ENCODE assay signal across 8 cellular contexts in the genomic region with DNA sequence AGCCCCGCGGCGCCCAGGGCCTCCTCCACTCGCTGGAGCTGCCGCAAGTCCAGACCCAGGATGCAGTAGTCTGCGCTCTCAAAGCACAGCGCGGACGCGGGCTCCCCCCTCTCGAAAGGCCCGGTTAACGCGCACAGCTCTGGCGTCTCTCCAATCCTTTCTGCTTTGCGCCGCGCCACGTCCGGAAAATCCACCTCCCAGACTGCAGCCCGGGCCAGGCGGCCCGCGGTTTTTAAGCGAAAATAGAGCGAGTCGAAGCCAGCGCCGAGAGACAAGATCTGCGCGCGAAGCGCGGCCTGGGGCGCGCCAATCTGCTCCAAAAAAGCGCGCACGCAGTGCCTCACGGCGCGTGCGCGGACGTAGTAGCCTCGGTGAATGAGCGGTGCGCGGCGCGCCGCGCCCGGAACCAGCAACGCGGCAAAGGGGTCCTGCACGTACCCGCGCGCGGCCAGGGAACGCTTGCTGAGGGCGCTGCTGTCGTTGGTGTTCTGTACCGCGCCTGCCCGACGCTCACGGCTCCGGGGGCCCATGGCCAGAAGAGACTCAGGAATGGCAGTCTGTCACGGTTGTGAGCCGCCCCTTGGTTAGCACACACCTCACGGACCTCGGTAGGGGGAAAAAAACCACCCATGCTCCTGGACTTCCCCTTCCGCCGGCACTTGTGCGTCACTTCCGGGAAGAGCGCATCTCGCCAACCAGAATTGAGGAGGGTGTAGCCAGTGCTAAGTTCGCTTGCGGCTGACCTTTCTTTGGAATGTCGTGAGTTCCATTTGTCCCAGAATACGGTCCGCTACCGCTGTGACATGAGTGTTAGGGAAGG. TPM values are rescaled to one million over a fixed set of nuclear protein-coding genes. Genes with fewer than 3 reads are reported as not detected.
DNase-seq lines count a peak whose midpoint lies in the region; ATAC-seq and TF ChIP-seq lines count a peak whose summit lies in the region.

A gene with protein sequence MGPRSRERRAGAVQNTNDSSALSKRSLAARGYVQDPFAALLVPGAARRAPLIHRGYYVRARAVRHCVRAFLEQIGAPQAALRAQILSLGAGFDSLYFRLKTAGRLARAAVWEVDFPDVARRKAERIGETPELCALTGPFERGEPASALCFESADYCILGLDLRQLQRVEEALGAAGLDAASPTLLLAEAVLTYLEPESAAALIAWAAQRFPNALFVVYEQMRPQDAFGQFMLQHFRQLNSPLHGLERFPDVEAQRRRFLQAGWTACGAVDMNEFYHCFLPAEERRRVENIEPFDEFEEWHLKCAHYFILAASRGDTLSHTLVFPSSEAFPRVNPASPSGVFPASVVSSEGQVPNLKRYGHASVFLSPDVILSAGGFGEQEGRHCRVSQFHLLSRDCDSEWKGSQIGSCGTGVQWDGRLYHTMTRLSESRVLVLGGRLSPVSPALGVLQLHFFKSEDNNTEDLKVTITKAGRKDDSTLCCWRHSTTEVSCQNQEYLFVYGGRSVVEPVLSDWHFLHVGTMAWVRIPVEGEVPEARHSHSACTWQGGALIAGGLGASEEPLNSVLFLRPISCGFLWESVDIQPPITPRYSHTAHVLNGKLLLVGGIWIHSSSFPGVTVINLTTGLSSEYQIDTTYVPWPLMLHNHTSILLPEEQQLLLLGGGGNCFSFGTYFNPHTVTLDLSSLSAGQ (minus strand): TSS at position 614 of the 820 bp plus-strand sequence. CDS start 84 bp downstream, at position 530.

- H3K9me2 ChIP-seq in GM23248 (ENCODE audit: insufficient read depth) = no peaks in the 10 kb centered on the region

- H3F3A ChIP-seq in GM23248 (ENCODE audit: insufficient read depth) = 0 out of 2 replicates have a peak, but pooled peaks cover 8% of the 10 kb centered on the region

- H3K9me3 ChIP-seq in DND-41 (ENCODE audit: insufficient read depth, low read length, severe bottlenecking) (no peaks in the 10 kb centered on the region), GM23248 (ENCODE audit: low read depth) (no peaks in the 10 kb centered on the region), RWPE2 (ENCODE audit: severe bottlenecking) (no peaks in the 10 kb centered on the region), fibroblast of lung (ENCODE audit: control insufficient read depth, insufficient read depth, low read depth, low read length) (no peaks in the 10 kb centered on the region)
- H3K9me3 ChIP-seq in naive thymus-derived CD4-positive, alpha-beta T cell (ENCODE audit: control insufficient read depth in 2 of 3, low read length in 3 of 3) = no peaks in the 10 kb centered on the region

- peak within 1 kb of the TSS; percentile 92 for H3K4me3 Mint-ChIP-seq in activated T-helper 17 cell treated with anti-CD3 and anti-CD28 coated beads, Interleukin-2, amount 50 U/mL, for 72 hours
- peak within 1 kb of the TSS; percentile 89 to 98 (median 96) for H3K4me3 Mint-ChIP-seq in naive thymus-derived CD4-positive, alpha-beta T cell
- H3K4me3 Mint-ChIP-seq in stimulated activated memory B cell treated with anti-CD40 and anti-IgM and Interleukin-4, amounts not matched to agents 10 μg/mL and 1 μg/mL and 100 μg/mL, for 72 hours = peak within 1 kb of the TSS; percentile 94

- peak within 1 kb of the TSS; percentile 89 for H3K27ac Mint-ChIP-seq in activated T-helper 17 cell treated with anti-CD3 and anti-CD28 coated beads, Interleukin-2, amount 50 U/mL, for 72 hours
- H3K27ac Mint-ChIP-seq in naive thymus-derived CD4-positive, alpha-beta T cell = peak within 1 kb of the TSS; percentile 93 to 99 (median 99)
- H3K27ac Mint-ChIP-seq in stimulated activated memory B cell treated with anti-CD40 and anti-IgM and Interleukin-4, amounts not matched to agents 10 μg/mL and 1 μg/mL and 100 μg/mL, for 72 hours = peak within 1 kb of the TSS; percentile 96

- H3K27ac ChIP-seq in DND-41 (ENCODE audit: low read length) (peak within 1 kb of the TSS; percentile 95), GM23248 (peak within 1 kb of the TSS; percentile 79), RWPE2 (ENCODE audit: poor library complexity, severe bottlenecking) (peak within 1 kb of the TSS; percentile 77), fibroblast of lung (ENCODE audit: insufficient read depth, low read length) (peak within 1 kb of the TSS; percentile 86)
- peak within 1 kb of the TSS; percentile 88 for H3K27ac ChIP-seq in naive thymus-derived CD4-positive, alpha-beta T cell (ENCODE audit: low read depth, low read length)

- DNase-seq in DND-41 = peak; percentile 90
- DNase-seq in GM23248 = peak; percentile 93
- DNase-seq in LoVo (ENCODE audit: low spot score) = peak; percentile 99
- DNase-seq in RWPE2 (ENCODE audit: low spot score) = peak; percentile 95
- DNase-seq in fibroblast of lung (ENCODE audit: low read depth in 2 of 2) = peak; percentile 93 to 96
- peak; percentile 80 to 95 (median 92) for DNase-seq in naive thymus-derived CD4-positive, alpha-beta T cell

- intact Hi-C loops in naive thymus-derived CD4-positive, alpha-beta T cell (cut with micrococcal nuclease) = loop anchor here (1.0 to 10.0 kb wide), 13 partner anchors 41 to 1058 kb away; partner anchors contain the start of genes GANC (in 2 of the 2), TMEM87A (in 2 of the 2), TUBGCP4 (in 2 of the 2) and ZSCAN29 (in 2 of the 2)

- CTCF ChIA-PET in naive thymus-derived CD4-positive, alpha-beta T cell (lab: Charles Lee) = no interaction called here

- in situ Hi-C loops in GM23248 (cut with MboI) = no loop called here

- H3K27me3 ChIP-seq in DND-41 (ENCODE audit: insufficient read depth, low read length, poor library complexity) = no peaks in the 10 kb centered on the region
- H3K27me3 ChIP-seq in GM23248 (replicated peaks; ENCODE audit: insufficient read depth) = no peaks in the 10 kb centered on the region
- no peaks in the 10 kb centered on the region for H3K27me3 ChIP-seq in RWPE2 (ENCODE audit: insufficient read depth, poor library complexity, severe bottlenecking)
- H3K27me3 ChIP-seq in fibroblast of lung (ENCODE audit: control insufficient read depth, insufficient read depth, low read length) = no peaks in the 10 kb centered on the region
- H3K27me3 ChIP-seq in naive thymus-derived CD4-positive, alpha-beta T cell (ENCODE audit: control insufficient read depth in 2 of 2, insufficient read depth in 2 of 2, low read length in 2 of 2) = no peaks in the 10 kb centered on the region

- peaks cover 14% of the 10 kb centered on the region for H3K4me1 Mint-ChIP-seq in activated T-helper 17 cell treated with anti-CD3 and anti-CD28 coated beads, Interleukin-2, amount 50 U/mL, for 72 hours
- peaks cover 19 to 54% (median 46%) of the 10 kb centered on the region in 7 donors for H3K4me1 Mint-ChIP-seq in naive thymus-derived CD4-positive, alpha-beta T cell
- H3K4me1 Mint-ChIP-seq in stimulated activated memory B cell treated with anti-CD40 and anti-IgM and Interleukin-4, amounts not matched to agents 10 μg/mL and 1 μg/mL and 100 μg/mL, for 72 hours = peaks cover 37% of the 10 kb centered on the region

- H3K4me2 ChIP-seq in DND-41 (ENCODE audit: insufficient read depth, low read length) = peak within 1 kb of the TSS; percentile 77
- peak within 1 kb of the TSS; percentile 69 for H3K4me2 ChIP-seq in GM23248 (ENCODE audit: unreplicated experiment)
- H3K4me2 ChIP-seq in fibroblast of lung (ENCODE audit: extremely low read depth, insufficient read depth, low read length) = peak within 1 kb of the TSS; percentile 94

- POLR2A ChIA-PET in naive thymus-derived CD4-positive, alpha-beta T cell (lab: Charles Lee) = interaction anchor here (0.9 to 1.5 kb wide), 4 partner anchors 8 to 181 kb away, joined by 3 to 6 read pairs (median 4); partner anchors contain the start of genes CCNDBP1, TUBGCP4 and ZSCAN29

- H3K9ac ChIP-seq in DND-41 (ENCODE audit: low read depth, low read length) (peak within 1 kb of the TSS; percentile 99), GM23248 (peak within 1 kb of the TSS; percentile 83), fibroblast of lung (ENCODE audit: insufficient read depth, low read length) (peak within 1 kb of the TSS; percentile 71)

- H3K36me3 ChIP-seq in DND-41 (ENCODE audit: insufficient read depth, low read length) (peaks cover 22% of the 10 kb centered on the region), GM23248 (ENCODE audit: low read depth) (0 out of 2 replicates have a peak, but pooled peaks cover 6% of the 10 kb centered on the region), RWPE2 (ENCODE audit: low read depth) (peaks cover 41% of the 10 kb centered on the region), fibroblast of lung (ENCODE audit: control insufficient read depth, insufficient read depth, low read length) (peaks cover 2% of the 10 kb centered on the region)
- peaks cover 0 to 5% (median 0%) of the 10 kb centered on the region in 3 experiments for H3K36me3 ChIP-seq in naive thymus-derived CD4-positive, alpha-beta T cell (ENCODE audit: control insufficient read depth in 2 of 3, insufficient read depth in 3 of 3, low read length in 3 of 3)

- peaks cover 33% of the 10 kb centered on the region for H3K4me1 ChIP-seq in DND-41 (ENCODE audit: insufficient read depth, low read length)
- peaks cover 16% of the 10 kb centered on the region for H3K4me1 ChIP-seq in GM23248 (ENCODE audit: insufficient read depth)
- peaks cover 10% of the 10 kb centered on the region for H3K4me1 ChIP-seq in RWPE2 (ENCODE audit: insufficient read depth, poor library complexity, severe bottlenecking)
- peaks cover 5% of the 10 kb centered on the region for H3K4me1 ChIP-seq in fibroblast of lung (ENCODE audit: control insufficient read depth, extremely low read depth, insufficient read depth, low read length)
- peaks cover 19 to 22% of the 10 kb centered on the region in 2 donors for H3K4me1 ChIP-seq in naive thymus-derived CD4-positive, alpha-beta T cell (ENCODE audit: control insufficient read depth in 2 of 2, insufficient read depth in 2 of 2, low read length in 2 of 2)

- ATAC-seq in DND-41 (ENCODE audit: insufficient read depth, low read depth) (peak; percentile 88), RWPE2 (ENCODE audit: low read depth) (peak; percentile 92)
- ATAC-seq in activated T-helper 17 cell treated with anti-CD3 and anti-CD28 coated beads, Interleukin-2, amount 50 U/mL, for 72 hours (replicated peaks) = peak; percentile 94
- peak; percentile 92 for ATAC-seq in naive thymus-derived CD4-positive, alpha-beta T cell
- peak; percentile 98 for ATAC-seq in stimulated activated memory B cell treated with anti-CD40 and anti-IgM and Interleukin-4, amounts not matched to agents 10 μg/mL and 1 μg/mL and 100 μg/mL, for 72 hours

- H3K79me2 ChIP-seq in DND-41 (ENCODE audit: insufficient read depth, low read length) (peaks cover 24% of the 10 kb centered on the region), GM23248 (ENCODE audit: insufficient read depth) (peaks cover 26% of the 10 kb centered on the region), fibroblast of lung (ENCODE audit: control insufficient read depth, insufficient read depth, low read length) (peaks cover 16% of the 10 kb centered on the region)

- peaks cover 44% of the 10 kb centered on the region for H3K36me3 Mint-ChIP-seq in activated T-helper 17 cell treated with anti-CD3 and anti-CD28 coated beads, Interleukin-2, amount 50 U/mL, for 72 hours (ENCODE audit: low read depth)
- H3K36me3 Mint-ChIP-seq in naive thymus-derived CD4-positive, alpha-beta T cell = peaks cover 4 to 35% (median 20%) of the 10 kb centered on the region in 5 donors
- H3K36me3 Mint-ChIP-seq in stimulated activated memory B cell treated with anti-CD40 and anti-IgM and Interleukin-4, amounts not matched to agents 10 μg/mL and 1 μg/mL and 100 μg/mL, for 72 hours = peaks cover 20% of the 10 kb centered on the region

- H4K20me1 ChIP-seq in DND-41 (ENCODE audit: insufficient read depth, low read length) = peaks cover 16% of the 10 kb centered on the region
- no peaks in the 10 kb centered on the region for H4K20me1 ChIP-seq in GM23248 (ENCODE audit: insufficient read depth)
- no peaks in the 10 kb centered on the region for H4K20me1 ChIP-seq in fibroblast of lung (ENCODE audit: control insufficient read depth, extremely low read depth, insufficient read depth, low read length)

- H3K27me3 Mint-ChIP-seq in activated T-helper 17 cell treated with anti-CD3 and anti-CD28 coated beads, Interleukin-2, amount 50 U/mL, for 72 hours = no peaks in the 10 kb centered on the region
- peaks cover 0 to 4% (median 0%) of the 10 kb centered on the region in 5 donors for H3K27me3 Mint-ChIP-seq in naive thymus-derived CD4-positive, alpha-beta T cell
- H3K27me3 Mint-ChIP-seq in stimulated activated memory B cell treated with anti-CD40 and anti-IgM and Interleukin-4, amounts not matched to agents 10 μg/mL and 1 μg/mL and 100 μg/mL, for 72 hours = no peaks in the 10 kb centered on the region

- TF ChIP-seq CTCF in DND-41 (IDR thresholded peaks at IDR 0.05; ENCODE audit: borderline replicate concordance, extremely low read depth, low read length, poor library complexity, severe bottlenecking) (peak; percentile 1), RWPE2 (IDR thresholded peaks at IDR 0.05; ENCODE audit: poor library complexity, severe bottlenecking) (peak; percentile 8), fibroblast of lung (conservative IDR thresholded peaks at IDR 0.05 in 1 of 2, IDR thresholded peaks at IDR 0.05 in 1 of 2; ENCODE audit: low read depth in 1 of 2, low read length in 2 of 2) (no peak)

- H2AFZ ChIP-seq in DND-41 (ENCODE audit: low read depth, low read length) (peak within 1 kb of the TSS; percentile 93), GM23248 (peak within 1 kb of the TSS; percentile 96), fibroblast of lung (ENCODE audit: low read length) (peak within 1 kb of the TSS; percentile 82)

- H3K4me3 ChIP-seq in DND-41 (ENCODE audit: low read depth in 1 of 2, low read length in 2 of 2) (peak within 1 kb of the TSS; percentile 41 to 80), GM23248 (peak within 1 kb of the TSS; percentile 78), RWPE2 (ENCODE audit: severe bottlenecking) (peak within 1 kb of the TSS; percentile 53), fibroblast of lung (replicated peaks in 1 of 4; ENCODE audit: control extremely low read depth in 1 of 4, insufficient read depth in 1 of 4, low read depth in 3 of 4, low read length in 4 of 4) (peak within 1 kb of the TSS; percentile 62 to 87 (median 77))
- peak within 1 kb of the TSS; percentile 84 for H3K4me3 ChIP-seq in naive thymus-derived CD4-positive, alpha-beta T cell (ENCODE audit: low read length)

- H3K9me3 Mint-ChIP-seq in activated T-helper 17 cell treated with anti-CD3 and anti-CD28 coated beads, Interleukin-2, amount 50 U/mL, for 72 hours = no peaks in the 10 kb centered on the region
- H3K9me3 Mint-ChIP-seq in naive thymus-derived CD4-positive, alpha-beta T cell = peaks cover 0 to 5% (median 0%) of the 10 kb centered on the region in 11 donors
- H3K9me3 Mint-ChIP-seq in stimulated activated memory B cell treated with anti-CD40 and anti-IgM and Interleukin-4, amounts not matched to agents 10 μg/mL and 1 μg/mL and 100 μg/mL, for 72 hours = no peaks in the 10 kb centered on the region

- 0 to 1% methylated on average over 80 to 82 of the region's 86 CpGs for WGBS in GM23248 (ENCODE audit: low coverage in 1 of 2, low lambda C conversion rate in 2 of 2, missing lambda C conversion rate in 2 of 2), 2 experiments

RNA-seq across cellular contexts. Expression of the gene that starts here (rescaled TPM):
- 7.7 and 9.9 TPM in 2 replicates for total RNA-seq in GM23248 (2014; rRNA removed; shearing (Covaris generic))
- polyA plus RNA-seq in GM23248 (2016; fragmentation: Nextera tagmentation; extraction: Ambion mirVana) (7.4 and 8.4 TPM in 2 replicates), fibroblast of lung (12.5 and 14.9 TPM in 2 replicates)
- 10 to 100 TPM in 1 of 2 donors, 1 to 10 TPM in 1; 7.1 to 10.4 TPM for total RNA-seq in activated T-helper 17 cell treated with anti-CD3 and anti-CD28 coated beads, Interleukin-2, amount 50 U/mL, for 72 hours
- 4.8 and 7.2 TPM in 2 replicates for total RNA-seq in fibroblast of lung
- 6.1 and 8.2 TPM in 2 replicates for polyA plus RNA-seq in fibroblast of lung (2012)
- polyA minus RNA-seq in fibroblast of lung (ENCODE audit: low replicate concordance) = 17.6 and 20.6 TPM in 2 replicates
- 10 to 100 TPM; 10.1 to 19.1 (median 15.0) TPM for total RNA-seq in naive thymus-derived CD4-positive, alpha-beta T cell
- polyA plus RNA-seq in naive thymus-derived CD4-positive, alpha-beta T cell = 1 to 10 TPM; 2.9 to 6.2 TPM

Comparison
In these comparisons a context has a peak if more than half of its experiments do, and no peak if none do; other contexts are left out.
1. Peak in every context shown above with its lines: DNase-seq, ATAC-seq, H3K4me3 ChIP-seq and H3K27ac ChIP-seq.
2. CTCF ChIP-seq: peak in DND-41 (single experiment) and RWPE2 (single experiment); none in fibroblast of lung (0 of 2).